ENCODE assay signal across 12 cellular contexts in genomic region chr3:8937064-8938020, GRCh38. TPM values are rescaled to one million over a fixed set of nuclear protein-coding genes. Genes with fewer than 3 reads are reported as not detected.
DNase-seq lines count a peak whose midpoint lies in the region; ATAC-seq and TF ChIP-seq lines count a peak whose summit lies in the region.
"Had no signal": no experiment of that assay in that cellular context is flagged by ENCODE, and none has a peak within 500 bp of the region (broad histone marks: within the 10 kb centered on the region; RNA-seq: fewer than 3 reads in every experiment).

No MANE protein-coding gene starts in this region.

- H3K36me3 Mint-ChIP-seq in activated T-helper 2 cell treated with anti-CD3 and anti-CD28 coated beads, Interferon-gamma antibody, Interleukin-2, Interleukin-4, amounts not matched to agents 10 μg/mL and 5 μg/mL and 100 μg/mL, durations not matched to agents 14 hours and 24 hours and 36 hours (ENCODE audit: low read depth) = peaks cover 46% of the 10 kb centered on the region
- peaks cover 36% of the 10 kb centered on the region for H3K36me3 Mint-ChIP-seq in activated T-cell treated with anti-CD3 and anti-CD28 coated beads, Interleukin-2, amount 50 U/mL, for 4 hours (ENCODE audit: insufficient read depth)

- peaks cover 2 to 13% of the 10 kb centered on the region in 2 experiments; a peak in 3 of 4 replicates for H3K4me1 ChIP-seq in SK-N-SH (ENCODE audit: control insufficient read depth in 1 of 2, insufficient read depth in 2 of 2, low read depth in 1 of 2, low read length in 1 of 2)

- ATAC-seq in HG02970 (IDR thresholded peaks at IDR 0.05; ENCODE audit: low FRiP score, unreplicated experiment) (no peak), HG03571 (IDR thresholded peaks at IDR 0.05; ENCODE audit: unreplicated experiment) (no peak)
- ATAC-seq in activated T-cell treated with anti-CD3 and anti-CD28 coated beads, Interleukin-2, amount 50 U/mL, for 4 hours = no peak
- ATAC-seq: activated naive CD8-positive, alpha-beta T cell treated with anti-CD3 and anti-CD28 coated beads, Interleukin-2, amount 50 U/mL, for 24 hours had no signal

- H3K4me3 Mint-ChIP-seq in activated T-helper 2 cell treated with anti-CD3 and anti-CD28 coated beads, Interferon-gamma antibody, Interleukin-2, Interleukin-4, amounts not matched to agents 10 μg/mL and 5 μg/mL and 100 μg/mL, durations not matched to agents 14 hours and 24 hours and 36 hours (ENCODE audit: low read depth) = no peak overlapping the region
- H3K4me3 Mint-ChIP-seq in activated T-cell treated with anti-CD3 and anti-CD28 coated beads, Interleukin-2, amount 50 U/mL, for 4 hours = no peak overlapping the region
- H3K4me3 Mint-ChIP-seq: activated naive CD8-positive, alpha-beta T cell treated with anti-CD3 and anti-CD28 coated beads, Interleukin-2, amount 50 U/mL, for 24 hours; natural killer cell had no signal

- peaks cover 2% of the 10 kb centered on the region for H3K4me1 Mint-ChIP-seq in activated T-helper 2 cell treated with anti-CD3 and anti-CD28 coated beads, Interferon-gamma antibody, Interleukin-2, Interleukin-4, amounts not matched to agents 10 μg/mL and 5 μg/mL and 100 μg/mL, durations not matched to agents 14 hours and 24 hours and 36 hours (ENCODE audit: low read depth)
- H3K4me1 Mint-ChIP-seq in activated T-cell treated with anti-CD3 and anti-CD28 coated beads, Interleukin-2, amount 50 U/mL, for 4 hours (ENCODE audit: low read depth) = no peaks in the 10 kb centered on the region
- H3K4me1 Mint-ChIP-seq: activated naive CD8-positive, alpha-beta T cell treated with anti-CD3 and anti-CD28 coated beads, Interleukin-2, amount 50 U/mL, for 24 hours; natural killer cell had no signal

- DNase-seq in GM04504 (ENCODE audit: low read depth) (peak; percentile 35), SK-N-SH (no peak), fibroblast of the conjunctiva (ENCODE audit: low read depth) (peak; percentile 61), pulmonary artery endothelial cell (ENCODE audit: low read depth, low spot score) (peak; percentile 57)
- no peak for DNase-seq in activated T-helper 2 cell treated with anti-CD3 and anti-CD28 coated beads, Interferon-gamma antibody, Interleukin-2, Interleukin-4, amounts not matched to agents 10 μg/mL and 5 μg/mL and 100 μg/mL, durations not matched to agents 14 hours and 24 hours and 36 hours (ENCODE audit: low spot score)
- no peak for DNase-seq in activated T-cell treated with anti-CD3 and anti-CD28 coated beads, Interleukin-2, amount 50 U/mL, for 4 hours
- DNase-seq: activated CD4-positive, alpha-beta T cell treated with anti-CD3 and anti-CD28 coated beads for 48 hours; activated naive CD8-positive, alpha-beta T cell treated with anti-CD3 and anti-CD28 coated beads, Interleukin-2, amount 50 U/mL, for 24 hours; natural killer cell; stimulated activated CD4-positive, alpha-beta T cell treated with anti-CD3 and anti-CD28 coated beads, Interleukin-4, amount 100 ng/mL, for 24 hours had no signal

- peak overlapping the region; percentile 57 for H3K9ac ChIP-seq in SK-N-SH

- CTCF ChIA-PET in SK-N-SH (lab: Yijun Ruan, JAX) = interaction anchor here (1.0 to 2.9 kb wide), 4 partner anchors 9 to 168 kb away, joined by 3 to 16 read pairs (median 8); partner anchors contain the start of gene OXTR

- no peaks in the 10 kb centered on the region for H3K9me2 ChIP-seq in SK-N-SH

- peak overlapping the region; percentile 72 to 89 for H3K27ac ChIP-seq in SK-N-SH (ENCODE audit: low read depth in 2 of 2, low read length in 1 of 2)

- H3K79me2 ChIP-seq in SK-N-SH (ENCODE audit: insufficient read depth) = peaks cover 3% of the 10 kb centered on the region; the same call in 1 of the 2 replicates

- H3K4me2 ChIP-seq in SK-N-SH = peak overlapping the region; percentile 39

- no peaks in the 10 kb centered on the region for H3K9me3 Mint-ChIP-seq in activated T-helper 2 cell treated with anti-CD3 and anti-CD28 coated beads, Interferon-gamma antibody, Interleukin-2, Interleukin-4, amounts not matched to agents 10 μg/mL and 5 μg/mL and 100 μg/mL, durations not matched to agents 14 hours and 24 hours and 36 hours
- no peaks in the 10 kb centered on the region for H3K9me3 Mint-ChIP-seq in activated T-cell treated with anti-CD3 and anti-CD28 coated beads, Interleukin-2, amount 50 U/mL, for 4 hours
- H3K9me3 Mint-ChIP-seq: activated naive CD8-positive, alpha-beta T cell treated with anti-CD3 and anti-CD28 coated beads, Interleukin-2, amount 50 U/mL, for 24 hours; natural killer cell had no signal

- no peak overlapping the region for H2AFZ ChIP-seq in SK-N-SH (ENCODE audit: low read depth)

- H3F3A ChIP-seq in SK-N-SH (replicated peaks; ENCODE audit: insufficient read depth) = peaks cover 30% of the 10 kb centered on the region

- peaks cover 27 to 48% of the 10 kb centered on the region in 2 experiments for H3K36me3 ChIP-seq in SK-N-SH (replicated peaks in 1 of 2; ENCODE audit: control insufficient read depth in 1 of 2, insufficient read depth in 2 of 2, low read length in 1 of 2)

- H4K20me1 ChIP-seq in SK-N-SH (ENCODE audit: insufficient read depth) = no peaks in the 10 kb centered on the region

- no peaks in the 10 kb centered on the region for H3K9me3 ChIP-seq in SK-N-SH

- no peaks in the 10 kb centered on the region for H3K27me3 Mint-ChIP-seq in activated T-helper 2 cell treated with anti-CD3 and anti-CD28 coated beads, Interferon-gamma antibody, Interleukin-2, Interleukin-4, amounts not matched to agents 10 μg/mL and 5 μg/mL and 100 μg/mL, durations not matched to agents 14 hours and 24 hours and 36 hours (ENCODE audit: low read depth)
- no peaks in the 10 kb centered on the region for H3K27me3 Mint-ChIP-seq in activated T-cell treated with anti-CD3 and anti-CD28 coated beads, Interleukin-2, amount 50 U/mL, for 4 hours (ENCODE audit: low read depth)
- H3K27me3 Mint-ChIP-seq: activated naive CD8-positive, alpha-beta T cell treated with anti-CD3 and anti-CD28 coated beads, Interleukin-2, amount 50 U/mL, for 24 hours had no signal

- no peak overlapping the region for H3K27ac Mint-ChIP-seq in activated T-helper 2 cell treated with anti-CD3 and anti-CD28 coated beads, Interferon-gamma antibody, Interleukin-2, Interleukin-4, amounts not matched to agents 10 μg/mL and 5 μg/mL and 100 μg/mL, durations not matched to agents 14 hours and 24 hours and 36 hours
- H3K27ac Mint-ChIP-seq: activated naive CD8-positive, alpha-beta T cell treated with anti-CD3 and anti-CD28 coated beads, Interleukin-2, amount 50 U/mL, for 24 hours; natural killer cell had no signal

- TF ChIP-seq EP300 in SK-N-SH (IDR thresholded peaks at IDR 0.05; ENCODE audit: borderline replicate concordance in 1 of 2, low read depth in 1 of 2, low read length in 1 of 2) = peak in 1 of 2 experiments; percentile 81; a peak in 2 of 4 replicates

- WGBS in SK-N-SH (ENCODE audit: low lambda C conversion rate) = 38% methylated on average over 6 of the region's 6 CpGs

- no peak for TF ChIP-seq RAD21 in SK-N-SH (IDR thresholded peaks at IDR 0.05; ENCODE audit: low read length)

- POLR2A ChIA-PET in SK-N-SH (lab: Yijun Ruan, JAX) = no interaction called here

- no peak for TF ChIP-seq CTCF in SK-N-SH (IDR thresholded peaks at IDR 0.05)

- intact Hi-C loops in activated T-helper 2 cell treated with anti-CD3 and anti-CD28 coated beads, Interferon-gamma antibody, Interleukin-2, Interleukin-4, amounts not matched to agents 10 μg/mL and 5 μg/mL and 100 μg/mL, durations not matched to agents 14 hours and 24 hours and 36 hours (cut with micrococcal nuclease) = no loop called here

- no peak overlapping the region for H3K4me3 ChIP-seq in SK-N-SH (ENCODE audit: low read depth in 2 of 2, low read length in 1 of 2)

- no peaks in the 10 kb centered on the region for H3K27me3 ChIP-seq in SK-N-SH (ENCODE audit: insufficient read depth)

TF ChIP-seq in SK-N-SH, 30 proteins besides CTCF, POLR2A, EP300 and RAD21 (continues in another document):
- TF ChIP-seq USF1 (IDR thresholded peaks at IDR 0.05; ENCODE audit: borderline replicate concordance, low read depth) (no peak), SIN3A (IDR thresholded peaks at IDR 0.05; ENCODE audit: borderline replicate concordance, low read depth, low read length) (no peak), TEAD4 (IDR thresholded peaks at IDR 0.05; ENCODE audit: borderline replicate concordance, insufficient read depth) (peak; percentile 75; the same call in 1 of the 2 replicates), ELF1 (IDR thresholded peaks at IDR 0.05) (no peak), GATA2 (CRISPR knock-in tag; IDR thresholded peaks at IDR 0.05) (no peak), TAF1 (IDR thresholded peaks at IDR 0.05; ENCODE audit: borderline replicate concordance, low read depth, low read length) (no peak), CHD2 (IDR thresholded peaks at IDR 0.05; ENCODE audit: low read length, partially characterized antibody) (no peak), RCOR1 (IDR thresholded peaks at IDR 0.05; ENCODE audit: low read length) (no peak), GABPA (IDR thresholded peaks at IDR 0.05; ENCODE audit: low read depth) (no peak), FOXJ3 (CRISPR knock-in tag; IDR thresholded peaks at IDR 0.05) (no peak), FOXM1 (IDR thresholded peaks at IDR 0.05; ENCODE audit: low read depth) (no peak), YY1 (IDR thresholded peaks at IDR 0.05; ENCODE audit: low read depth) (no peak)
- TF ChIP-seq, protein P1, sequence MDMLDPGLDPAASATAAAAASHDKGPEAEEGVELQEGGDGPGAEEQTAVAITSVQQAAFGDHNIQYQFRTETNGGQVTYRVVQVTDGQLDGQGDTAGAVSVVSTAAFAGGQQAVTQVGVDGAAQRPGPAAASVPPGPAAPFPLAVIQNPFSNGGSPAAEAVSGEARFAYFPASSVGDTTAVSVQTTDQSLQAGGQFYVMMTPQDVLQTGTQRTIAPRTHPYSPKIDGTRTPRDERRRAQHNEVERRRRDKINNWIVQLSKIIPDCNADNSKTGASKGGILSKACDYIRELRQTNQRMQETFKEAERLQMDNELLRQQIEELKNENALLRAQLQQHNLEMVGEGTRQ (IDR thresholded peaks at IDR 0.05; ENCODE audit: borderline replicate concordance, low read depth, low read length) = no peak

RNA-seq across cellular contexts. Expression of gene RAD18, which starts 25.9 kb away (rescaled TPM):
- polyA plus RNA-seq in SK-N-SH (2012; rRNA removed) = 5.7 and 6.5 TPM in 2 replicates
- polyA plus RNA-seq in SK-N-SH (2012; cell fraction: cytosol; rRNA removed) = 5.0 and 6.5 TPM in 2 replicates
- 7.7 and 10.9 TPM in 2 replicates for polyA plus RNA-seq in SK-N-SH (2012; cell fraction: nucleus; rRNA removed)
- total RNA-seq in pulmonary artery endothelial cell = 14.3 and 17.9 TPM in 2 replicates
- 46.1 and 46.5 TPM in 2 replicates for total RNA-seq in activated T-helper 2 cell treated with anti-CD3 and anti-CD28 coated beads, Interferon-gamma antibody, Interleukin-2, Interleukin-4, amounts not matched to agents 10 μg/mL and 5 μg/mL and 100 μg/mL, durations not matched to agents 14 hours and 24 hours and 36 hours
- total RNA-seq in activated T-cell treated with anti-CD3 and anti-CD28 coated beads, Interleukin-2, amount 50 U/mL, for 4 hours = 10 to 100 TPM; 32.5 to 45.0 (median 38.0) TPM

Comparison
In these comparisons a context has a peak if more than half of its experiments do, and no peak if none do; other contexts are left out.
1. DNase-seq: peak in GM04504 (single experiment), fibroblast of the conjunctiva (single experiment) and pulmonary artery endothelial cell (single experiment); none in SK-N-SH (single experiment), activated T-helper 2 cell treated with anti-CD3 and anti-CD28 coated beads, Interferon-gamma antibody, Interleukin-2, Interleukin-4, amounts not matched to agents 10 μg/mL and 5 μg/mL and 100 μg/mL, durations not matched to agents 14 hours and 24 hours and 36 hours (single experiment) and activated T-cell treated with anti-CD3 and anti-CD28 coated beads, Interleukin-2, amount 50 U/mL, for 4 hours (single experiment).